In the genomic region with DNA sequence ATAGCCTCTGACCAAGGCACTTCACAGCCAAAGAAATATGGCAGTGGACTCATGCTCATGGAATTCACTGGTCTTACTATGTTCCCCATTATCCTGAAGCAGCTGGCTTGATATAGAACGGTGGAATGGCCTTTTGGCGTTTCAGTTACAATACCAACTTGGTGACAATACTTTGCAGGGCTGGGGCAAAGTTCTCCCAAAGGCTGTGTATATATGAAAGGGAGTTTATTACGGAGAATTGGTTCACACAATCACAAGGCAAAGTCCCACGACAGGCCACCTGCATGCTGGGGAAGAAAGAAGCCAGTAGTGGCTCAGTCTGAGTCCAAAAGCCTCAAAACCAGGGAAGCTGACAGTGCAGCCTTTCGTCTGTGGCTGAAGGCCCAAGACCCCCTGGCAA, we compare ENCODE assay signal across 29 cellular contexts.
"Had no signal": no experiment of that assay in that cellular context is flagged by ENCODE, and none has a peak within 500 bp of the region (broad histone marks: within the 10 kb centered on the region; RNA-seq: fewer than 3 reads in every experiment).

No MANE protein-coding gene starts in this region.

- H3K36me3 ChIP-seq: stomach, suprapubic skin, thoracic aorta, thyroid gland, tibial artery, tibial nerve, transverse colon, upper lobe of left lung, upper lobe of right lung, uterus, vagina had no signal

- H3K4me3 ChIP-seq: stomach, suprapubic skin, testis, thoracic aorta, thyroid gland, tibial artery, tibial nerve, transverse colon, upper lobe of left lung, upper lobe of right lung, uterus, vagina had no signal

- H3K9me3 ChIP-seq: stomach, suprapubic skin, testis, thoracic aorta, thyroid gland, tibial artery, transverse colon, upper lobe of left lung, upper lobe of right lung, uterus, vagina had no signal

- FAIRE-seq: urothelium cell line had no signal

- H3K27me3 Mint-ChIP-seq: stimulated activated memory B cell treated with anti-CD40 and anti-IgM and Interleukin-4, amounts not matched to agents 10 μg/mL and 1 μg/mL and 100 μg/mL, for 72 hours; stimulated activated naive B cell treated with anti-CD40 and anti-IgM and Interleukin-4, amounts not matched to agents 10 μg/mL and 1 μg/mL and 100 μg/mL, for 72 hours; stimulated activated naive CD8-positive, alpha-beta T cell treated with anti-CD3 and anti-CD28 coated beads, Interleukin-15, amount 100 ng/mL, for 72 hours; stimulated activated naive CD8-positive, alpha-beta T cell treated with anti-CD3 and anti-CD28 coated beads, Interleukin-15, Interleukin-2, amounts not matched to agents 100 ng/mL and 50 ng/mL, for 24 hours; type B pancreatic cell had no signal

- ATAC-seq: stimulated activated effector memory CD8-positive, alpha-beta T cell treated with anti-CD3 and anti-CD28 coated beads, Interleukin-12 subunit alpha, Interleukin-12 subunit beta, amount 100 ng/mL, for 72 hours; stimulated activated memory B cell treated with anti-CD40 and anti-IgM and Interleukin-4, amounts not matched to agents 10 μg/mL and 1 μg/mL and 100 μg/mL, for 72 hours; stimulated activated naive B cell treated with anti-CD40 and anti-IgM and Interleukin-4, amounts not matched to agents 10 μg/mL and 1 μg/mL and 100 μg/mL, for 72 hours; stimulated activated naive CD8-positive, alpha-beta T cell treated with anti-CD3 and anti-CD28 coated beads, Interleukin-15, amount 100 ng/mL, for 72 hours; stimulated activated naive CD8-positive, alpha-beta T cell treated with anti-CD3 and anti-CD28 coated beads, Interleukin-15, Interleukin-2, amounts not matched to agents 100 U/mL and 50 U/mL, for 24 hours; upper lobe of right lung had no signal

- H3K4me3 Mint-ChIP-seq: stimulated activated effector memory CD8-positive, alpha-beta T cell treated with anti-CD3 and anti-CD28 coated beads, Interleukin-12 subunit alpha, Interleukin-12 subunit beta, amount 100 ng/mL, for 72 hours; stimulated activated memory B cell treated with anti-CD40 and anti-IgM and Interleukin-4, amounts not matched to agents 10 μg/mL and 1 μg/mL and 100 μg/mL, for 72 hours; stimulated activated naive B cell treated with anti-CD40 and anti-IgM and Interleukin-4, amounts not matched to agents 10 μg/mL and 1 μg/mL and 100 μg/mL, for 72 hours; stimulated activated naive CD8-positive, alpha-beta T cell treated with anti-CD3 and anti-CD28 coated beads, Interleukin-15, amount 100 ng/mL, for 72 hours; stimulated activated naive CD8-positive, alpha-beta T cell treated with anti-CD3 and anti-CD28 coated beads, Interleukin-15, Interleukin-2, amounts not matched to agents 100 ng/mL and 50 ng/mL, for 24 hours; type B pancreatic cell had no signal

- H3K27me3 ChIP-seq: stomach, suprapubic skin, testis, thyroid gland, tibial artery, tibial nerve, transverse colon, upper lobe of left lung, upper lobe of right lung, uterus, vagina had no signal

- H3K27ac Mint-ChIP-seq: stimulated activated effector memory CD8-positive, alpha-beta T cell treated with anti-CD3 and anti-CD28 coated beads, Interleukin-12 subunit alpha, Interleukin-12 subunit beta, amount 100 ng/mL, for 72 hours; stimulated activated memory B cell treated with anti-CD40 and anti-IgM and Interleukin-4, amounts not matched to agents 10 μg/mL and 1 μg/mL and 100 μg/mL, for 72 hours; stimulated activated naive B cell treated with anti-CD40 and anti-IgM and Interleukin-4, amounts not matched to agents 10 μg/mL and 1 μg/mL and 100 μg/mL, for 72 hours; stimulated activated naive CD8-positive, alpha-beta T cell treated with anti-CD3 and anti-CD28 coated beads, Interleukin-15, amount 100 ng/mL, for 72 hours; stimulated activated naive CD8-positive, alpha-beta T cell treated with anti-CD3 and anti-CD28 coated beads, Interleukin-15, Interleukin-2, amounts not matched to agents 100 ng/mL and 50 ng/mL, for 24 hours; type B pancreatic cell had no signal

- H3K36me3 Mint-ChIP-seq: stimulated activated effector memory CD8-positive, alpha-beta T cell treated with anti-CD3 and anti-CD28 coated beads, Interleukin-12 subunit alpha, Interleukin-12 subunit beta, amount 100 ng/mL, for 72 hours; stimulated activated memory B cell treated with anti-CD40 and anti-IgM and Interleukin-4, amounts not matched to agents 10 μg/mL and 1 μg/mL and 100 μg/mL, for 72 hours; stimulated activated naive B cell treated with anti-CD40 and anti-IgM and Interleukin-4, amounts not matched to agents 10 μg/mL and 1 μg/mL and 100 μg/mL, for 72 hours; type B pancreatic cell had no signal

- DNase-seq: stimulated activated CD4-positive, alpha-beta T cell treated with anti-CD3 and anti-CD28 coated beads, Interleukin-2, amount 100 ng/mL, for 48 hours; stimulated activated CD4-positive, alpha-beta T cell treated with anti-CD3 and anti-CD28 coated beads, Interleukin-4, amount 100 ng/mL, for 1 hour; stimulated activated CD4-positive, alpha-beta T cell treated with anti-CD3 and anti-CD28 coated beads, Interleukin-4, amount 100 ng/mL, for 24 hours; stimulated activated CD4-positive, alpha-beta T cell treated with anti-CD3 and anti-CD28 coated beads, Interleukin-4, amount 100 ng/mL, for 4 hours; stimulated activated CD8-positive, alpha-beta memory T cell treated with anti-CD3 and anti-CD28 coated beads, Interleukin-4, amount 100 ng/mL, for 48 hours; stimulated activated naive B cell treated with anti-CD40 and anti-IgM and Interleukin-4, amounts not matched to agents 10 μg/mL and 1 μg/mL and 100 μg/mL, for 72 hours; stimulated activated naive CD4-positive, alpha-beta T cell; stimulated activated naive CD4-positive, alpha-beta T cell treated with Interleukin-2 at 50 U/mL for 16 hours; stimulated activated naive CD8-positive, alpha-beta T cell treated with anti-CD3 and anti-CD28 coated beads, Interleukin-15, amount 100 ng/mL, for 72 hours; stimulated activated naive CD8-positive, alpha-beta T cell treated with anti-CD3 and anti-CD28 coated beads, Interleukin-15, Interleukin-2, amounts not matched to agents 100 U/mL and 50 U/mL, for 24 hours; stomach; substantia nigra; testis; thyroid gland; tibial artery; transverse colon; trophoblast cell; upper lobe of right lung; uterus had no signal

- H3K4me1 ChIP-seq: stomach, suprapubic skin, testis, thyroid gland, tibial artery, tibial nerve, transverse colon, upper lobe of left lung, upper lobe of right lung, uterus, vagina had no signal

- H3K4me1 Mint-ChIP-seq: stimulated activated effector memory CD8-positive, alpha-beta T cell treated with anti-CD3 and anti-CD28 coated beads, Interleukin-12 subunit alpha, Interleukin-12 subunit beta, amount 100 ng/mL, for 72 hours; stimulated activated memory B cell treated with anti-CD40 and anti-IgM and Interleukin-4, amounts not matched to agents 10 μg/mL and 1 μg/mL and 100 μg/mL, for 72 hours; stimulated activated naive B cell treated with anti-CD40 and anti-IgM and Interleukin-4, amounts not matched to agents 10 μg/mL and 1 μg/mL and 100 μg/mL, for 72 hours had no signal

- H3K9me3 Mint-ChIP-seq: stimulated activated effector memory CD8-positive, alpha-beta T cell treated with anti-CD3 and anti-CD28 coated beads, Interleukin-12 subunit alpha, Interleukin-12 subunit beta, amount 100 ng/mL, for 72 hours; stimulated activated memory B cell treated with anti-CD40 and anti-IgM and Interleukin-4, amounts not matched to agents 10 μg/mL and 1 μg/mL and 100 μg/mL, for 72 hours; stimulated activated naive B cell treated with anti-CD40 and anti-IgM and Interleukin-4, amounts not matched to agents 10 μg/mL and 1 μg/mL and 100 μg/mL, for 72 hours; type B pancreatic cell had no signal

- H3K27ac ChIP-seq: stomach, suprapubic skin, testis, thoracic aorta, thyroid gland, tibial artery, tibial nerve, transverse colon, upper lobe of left lung, upper lobe of right lung, uterus, vagina had no signal
